ENCODE assay signal across 9 cellular contexts in genomic region chr1:226661271-226661670, GRCh38.
DNase-seq lines count a peak whose midpoint lies in the region; ATAC-seq and TF ChIP-seq lines count a peak whose summit lies in the region.
"Had no signal": no experiment of that assay in that cellular context is flagged by ENCODE, and none has a peak within 500 bp of the region (broad histone marks: within the 10 kb centered on the region; RNA-seq: fewer than 3 reads in every experiment).

No MANE protein-coding gene starts in this region.

- H3K4me3 ChIP-seq in mesendoderm (ENCODE audit: low read length) = no peak overlapping the region

- H3K27me3 Mint-ChIP-seq in activated naive CD4-positive, alpha-beta T cell treated with anti-CD3 and anti-CD28 coated beads, Interleukin-2, amount 50 U/mL, for 24 hours = no peaks in the 10 kb centered on the region
- no peaks in the 10 kb centered on the region for H3K27me3 Mint-ChIP-seq in type B pancreatic cell

- H4K5ac ChIP-seq in mesendoderm (ENCODE audit: low read length) = no peak overlapping the region

- peak overlapping the region; percentile 52 for H2AK5ac ChIP-seq in mesendoderm (ENCODE audit: low read length)

- H3K36me3 ChIP-seq in mesendoderm (ENCODE audit: control insufficient read depth, insufficient read depth, low read length) = no peaks in the 10 kb centered on the region

- H3K18ac ChIP-seq in mesendoderm (ENCODE audit: low read length) = no peak overlapping the region

- H3K27me3 ChIP-seq in mesendoderm (ENCODE audit: insufficient read depth, low read length, poor library complexity) = no peaks in the 10 kb centered on the region

- no peak overlapping the region for H4K8ac ChIP-seq in mesendoderm (ENCODE audit: low read depth, low read length)

- no peaks in the 10 kb centered on the region for H3K79me2 ChIP-seq in mesendoderm (ENCODE audit: control insufficient read depth, insufficient read depth, low read length)

- H3K23ac ChIP-seq in mesendoderm (ENCODE audit: low read length) = no peak overlapping the region

- peak overlapping the region; percentile 95 for H3K27ac Mint-ChIP-seq in activated naive CD4-positive, alpha-beta T cell treated with anti-CD3 and anti-CD28 coated beads, Interleukin-2, amount 50 U/mL, for 24 hours
- peak overlapping the region; percentile 96 for H3K27ac Mint-ChIP-seq in type B pancreatic cell

- peak overlapping the region; percentile 58 for H3K4me3 Mint-ChIP-seq in activated naive CD4-positive, alpha-beta T cell treated with anti-CD3 and anti-CD28 coated beads, Interleukin-2, amount 50 U/mL, for 24 hours
- no peak overlapping the region for H3K4me3 Mint-ChIP-seq in type B pancreatic cell

- H3K27ac ChIP-seq in angular gyrus (ENCODE audit: low read depth, low read length) (peak overlapping the region; percentile 83), mesendoderm (ENCODE audit: low read depth, low read length) (no peak overlapping the region)

- H3K4ac ChIP-seq in mesendoderm (ENCODE audit: low read depth, low read length) = no peak overlapping the region

- H3K9ac ChIP-seq in mesendoderm (ENCODE audit: low read length) = no peak overlapping the region

- no peak overlapping the region for H3K4me2 ChIP-seq in mesendoderm (ENCODE audit: low read length)

- H3K9me3 Mint-ChIP-seq in activated naive CD4-positive, alpha-beta T cell treated with anti-CD3 and anti-CD28 coated beads, Interleukin-2, amount 50 U/mL, for 24 hours = no peaks in the 10 kb centered on the region
- no peaks in the 10 kb centered on the region for H3K9me3 Mint-ChIP-seq in type B pancreatic cell

- WGBS in mesendoderm (ENCODE audit: extremely low coverage, insufficient coverage, low lambda C conversion rate) = no CpG with 5 or more reads among the region's 2 CpGs

- no peak overlapping the region for H2BK120ac ChIP-seq in mesendoderm (ENCODE audit: low read depth, low read length)

- H3K4me1 Mint-ChIP-seq in activated naive CD4-positive, alpha-beta T cell treated with anti-CD3 and anti-CD28 coated beads, Interleukin-2, amount 50 U/mL, for 24 hours = peaks cover 98% of the 10 kb centered on the region
- H3K4me1 Mint-ChIP-seq in type B pancreatic cell (ENCODE audit: unreplicated experiment) = peaks cover 75% of the 10 kb centered on the region

- H3K4me1 ChIP-seq in mesendoderm (ENCODE audit: control insufficient read depth, low read depth, low read length) = peaks cover 6% of the 10 kb centered on the region

- no peaks in the 10 kb centered on the region for H3K79me1 ChIP-seq in mesendoderm (ENCODE audit: low read length)

- DNase-seq in activated naive CD4-positive, alpha-beta T cell treated with Interleukin-2 at 50 U/mL for 16 hours = no peak
- DNase-seq in mesendoderm = no peak
- no peak for DNase-seq in type B pancreatic cell (ENCODE audit: extremely low spot score, unreplicated experiment)
- no peak for DNase-seq in SW 1271 (lab: John Stamatoyannopoulos, UW)
- DNase-seq in NCI-H2171 (lab: John Stamatoyannopoulos, UW) = no peak
- DNase-seq: activated effector memory CD4-positive, alpha-beta T cell treated with anti-CD3 and anti-CD28 coated beads, Interleukin-2, amount 50 U/mL, for 16 hours had no signal

- H2BK15ac ChIP-seq in mesendoderm (replicated peaks; ENCODE audit: low read depth) = no peak overlapping the region

- peak overlapping the region; percentile 39 for H3K56ac ChIP-seq in mesendoderm (ENCODE audit: low read length)

- ATAC-seq in GM18502 (IDR thresholded peaks at IDR 0.05; ENCODE audit: poor library complexity, unreplicated experiment) = no peak

- no peak overlapping the region for H2BK5ac ChIP-seq in mesendoderm (ENCODE audit: low read length)

- no peaks in the 10 kb centered on the region for H3K36me3 Mint-ChIP-seq in activated naive CD4-positive, alpha-beta T cell treated with anti-CD3 and anti-CD28 coated beads, Interleukin-2, amount 50 U/mL, for 24 hours
- no peaks in the 10 kb centered on the region for H3K36me3 Mint-ChIP-seq in type B pancreatic cell

- no peak for TF ChIP-seq CTCF in type B pancreatic cell (conservative IDR thresholded peaks at IDR 0.05)
